ENCODE assay signal across 28 cellular contexts in the genomic region with DNA sequence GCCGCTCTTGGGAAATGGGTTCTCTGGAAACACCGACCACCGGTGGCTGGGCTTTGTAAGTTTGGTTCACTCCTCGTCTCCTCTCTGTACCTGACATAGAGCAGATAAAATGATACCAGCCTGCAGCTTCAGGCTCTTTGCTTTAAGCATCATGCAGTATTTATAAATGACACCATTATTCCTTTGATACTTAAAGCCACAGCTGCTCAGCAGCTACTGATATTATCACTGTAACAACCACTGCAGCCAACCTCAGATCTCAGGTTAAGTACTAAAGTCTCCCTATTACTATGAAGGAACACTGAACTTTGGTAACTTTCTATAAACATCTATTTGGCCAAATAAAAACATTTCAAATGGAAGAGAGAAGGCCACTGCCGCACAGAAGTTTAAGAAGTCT. TPM values are rescaled to one million over a fixed set of nuclear protein-coding genes. Genes with fewer than 3 reads are reported as not detected.
"Had no signal": no experiment of that assay in that cellular context is flagged by ENCODE, and none has a peak within 500 bp of the region (broad histone marks: within the 10 kb centered on the region; RNA-seq: fewer than 3 reads in every experiment).

No MANE protein-coding gene starts in this region.

- H3K27ac Mint-ChIP-seq: activated CD8-positive, alpha-beta T cell treated with anti-CD3 and anti-CD28 coated beads, Interleukin-2, amount 10 ng/mL, durations not matched to agents 7 days and 5 days; nephron; stimulated activated naive B cell treated with anti-CD40 and anti-IgM and Interleukin-4, amounts not matched to agents 10 μg/mL and 1 μg/mL and 100 μg/mL, for 72 hours; T-helper 1 cell treated with Interleukin-12 subunit alpha and Interleukin-12 subunit beta and Interleukin-4 antibody, amounts not matched to agents 30 μg/mL and 1 μg/mL, for 36 hours had no signal

- H3K4me3 Mint-ChIP-seq: activated CD8-positive, alpha-beta T cell treated with anti-CD3 and anti-CD28 coated beads, Interleukin-2, amount 10 ng/mL, durations not matched to agents 7 days and 5 days; nephron; stimulated activated naive B cell treated with anti-CD40 and anti-IgM and Interleukin-4, amounts not matched to agents 10 μg/mL and 1 μg/mL and 100 μg/mL, for 72 hours; T-helper 1 cell treated with Interleukin-12 subunit alpha and Interleukin-12 subunit beta and Interleukin-4 antibody, amounts not matched to agents 30 μg/mL and 1 μg/mL, for 36 hours had no signal

- H3K9me3 Mint-ChIP-seq: nephron; stimulated activated naive B cell treated with anti-CD40 and anti-IgM and Interleukin-4, amounts not matched to agents 10 μg/mL and 1 μg/mL and 100 μg/mL, for 72 hours; T-helper 1 cell treated with Interleukin-12 subunit alpha and Interleukin-12 subunit beta and Interleukin-4 antibody, amounts not matched to agents 30 μg/mL and 1 μg/mL, for 36 hours had no signal

- ATAC-seq: activated CD8-positive, alpha-beta T cell treated with anti-CD3 and anti-CD28 coated beads, Interleukin-2, amount 10 ng/mL, durations not matched to agents 7 days and 5 days; heart right ventricle; left lung; lower lobe of right lung; pancreas; stimulated activated naive B cell treated with anti-CD40 and anti-IgM and Interleukin-4, amounts not matched to agents 10 μg/mL and 1 μg/mL and 100 μg/mL, for 72 hours; upper lobe of right lung had no signal

- H3K27me3 Mint-ChIP-seq: stimulated activated naive B cell treated with anti-CD40 and anti-IgM and Interleukin-4, amounts not matched to agents 10 μg/mL and 1 μg/mL and 100 μg/mL, for 72 hours had no signal

- DNase-seq: activated CD4-positive, alpha-beta T cell treated with anti-CD3 and anti-CD28 coated beads for 1 hour; activated CD8-positive, alpha-beta T cell treated with anti-CD3 and anti-CD28 coated beads, Interleukin-2, amount 10 ng/mL, durations not matched to agents 7 days and 5 days; activated gamma-delta T cell treated with Interleukin-2 at 50 U/mL for 16 hours; activated naive CD4-positive, alpha-beta T cell treated with anti-CD3 and anti-CD28 coated beads, Interleukin-2, amount 50 U/mL, for 16 hours; central memory CD4-positive, alpha-beta T cell; dermis blood vessel endothelial cell; effector CD4-positive, alpha-beta T cell; esophagus squamous epithelium; foreskin melanocyte; heart right ventricle; left lung; lower lobe of right lung; mesenchymal stem cell; pancreas; retina; sigmoid colon; small intestine; stimulated activated CD4-positive, alpha-beta T cell treated with anti-CD3 and anti-CD28 coated beads, Interleukin-1b, Interleukin-23, amount 100 ng/mL, for 48 hours; stimulated activated CD4-positive, alpha-beta T cell treated with anti-CD3 and anti-CD28 coated beads, Interleukin-4, amount 100 ng/mL, for 4 hours; stimulated activated CD8-positive, alpha-beta memory T cell treated with anti-CD3 and anti-CD28 coated beads, Interleukin-4, amount 100 ng/mL, for 48 hours; stimulated activated naive B cell treated with anti-CD40 and anti-IgM and Interleukin-4, amounts not matched to agents 10 μg/mL and 1 μg/mL and 100 μg/mL, for 72 hours; stomach; thyroid gland; upper lobe of right lung had no signal

RNA-seq across cellular contexts. Expression of gene PDIA2, which starts 34.6 kb away (rescaled TPM):
- total RNA-seq: activated CD8-positive, alpha-beta T cell treated with anti-CD3 and anti-CD28 coated beads, Interleukin-2, amount 10 ng/mL, durations not matched to agents 7 days and 5 days; breast epithelium; esophagus squamous epithelium; lower lobe of right lung; mononuclear cell had no signal

RNA-seq across cellular contexts. Expression of gene ARHGDIG, which starts 37.2 kb away (rescaled TPM):
- total RNA-seq: activated CD8-positive, alpha-beta T cell treated with anti-CD3 and anti-CD28 coated beads, Interleukin-2, amount 10 ng/mL, durations not matched to agents 7 days and 5 days; esophagus squamous epithelium; lower lobe of right lung; mononuclear cell; thyroid gland had no signal

RNA-seq across cellular contexts. Expression of gene RGS11, which starts 41.8 kb away (rescaled TPM):
- total RNA-seq: activated CD8-positive, alpha-beta T cell treated with anti-CD3 and anti-CD28 coated beads, Interleukin-2, amount 10 ng/mL, durations not matched to agents 7 days and 5 days; mononuclear cell had no signal
